Comparison of ENCODE assay signal across 1 cellular context in the genomic region with DNA sequence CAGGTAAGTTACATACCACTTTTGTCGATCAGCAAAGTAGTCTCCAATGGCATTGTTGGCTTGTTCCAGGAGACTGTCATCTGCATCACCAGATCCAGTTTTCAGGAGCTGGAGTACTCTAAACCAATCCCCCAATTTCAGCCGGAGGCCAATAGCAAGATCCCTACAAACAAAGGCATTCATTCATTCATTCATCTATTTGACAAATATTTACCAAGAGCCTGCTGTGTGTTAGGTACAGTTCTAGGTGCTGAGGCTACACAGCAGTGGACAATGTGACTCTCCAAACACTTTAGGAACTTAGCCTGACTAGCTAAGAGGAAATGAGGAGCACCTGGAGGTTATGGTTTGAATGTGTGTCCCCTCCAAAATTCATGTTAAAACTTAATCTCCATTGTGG.
TF ChIP-seq lines count a peak whose summit lies in the region.

No MANE protein-coding gene starts in this region.

TF ChIP-seq in HepG2, 621 proteins besides CTCF, POLR2A, EP300 and RAD21:
- TF ChIP-seq ZNF276 (CRISPR knock-in tag; IDR thresholded peaks at IDR 0.05; ENCODE audit: low read depth) (no peak), NR1H2 (CRISPR knock-in tag; IDR thresholded peaks at IDR 0.05; ENCODE audit: borderline replicate concordance, low read depth) (no peak), SMAD9 (CRISPR knock-in tag; IDR thresholded peaks at IDR 0.05) (no peak), RARA (CRISPR knock-in tag; IDR thresholded peaks at IDR 0.05) (no peak), ZNF326 (CRISPR knock-in tag; IDR thresholded peaks at IDR 0.05; ENCODE audit: borderline replicate concordance) (no peak), ZNF891 (CRISPR knock-in tag; IDR thresholded peaks at IDR 0.05) (no peak), ZNF746 (CRISPR knock-in tag; IDR thresholded peaks at IDR 0.05) (no peak), ZNF644 (CRISPR knock-in tag; IDR thresholded peaks at IDR 0.05; ENCODE audit: low read depth) (0 out of 2 replicates have a peak, but pooled peaks have one; percentile 5), ZNF7 (CRISPR knock-in tag; IDR thresholded peaks at IDR 0.05) (no peak), MAZ (IDR thresholded peaks at IDR 0.05; ENCODE audit: borderline replicate concordance, low read depth, low read length) (no peak), MAZ (CRISPR knock-in tag; IDR thresholded peaks at IDR 0.05; ENCODE audit: low read depth) (no peak), MAFF (IDR thresholded peaks at IDR 0.05; ENCODE audit: low read depth, low read length) (no peak), NFKB2 (CRISPR knock-in tag; IDR thresholded peaks at IDR 0.05; ENCODE audit: borderline replicate concordance) (no peak), ZNF432 (CRISPR knock-in tag; IDR thresholded peaks at IDR 0.05; ENCODE audit: borderline replicate concordance) (no peak), LCORL (IDR thresholded peaks at IDR 0.05) (no peak), LCORL (CRISPR knock-in tag; IDR thresholded peaks at IDR 0.05) (no peak), PLSCR1 (CRISPR knock-in tag; IDR thresholded peaks at IDR 0.05; ENCODE audit: borderline replicate concordance) (no peak), ZNF121 (CRISPR knock-in tag; IDR thresholded peaks at IDR 0.05) (peak; percentile 68; the same call in 1 of the 2 replicates), ZNF782 (CRISPR knock-in tag; IDR thresholded peaks at IDR 0.05; ENCODE audit: borderline replicate concordance) (no peak), HDAC2 (CRISPR knock-in tag; IDR thresholded peaks at IDR 0.05) (0 out of 2 replicates have a peak, but pooled peaks have one; percentile 34), MIER2 (CRISPR knock-in tag; IDR thresholded peaks at IDR 0.05) (no peak), MEF2D (CRISPR knock-in tag; IDR thresholded peaks at IDR 0.05) (no peak), SOX13 (IDR thresholded peaks at IDR 0.05) (no peak), SOX13 (CRISPR knock-in tag; conservative IDR thresholded peaks at IDR 0.05 in 1 of 2, IDR thresholded peaks at IDR 0.05 in 1 of 2) (0 out of 4 replicates have a peak, but pooled peaks of 1 of the 2 experiments have one; percentile 17), DNMT1 (CRISPR knock-in tag; IDR thresholded peaks at IDR 0.05) (no peak), ZNF563 (CRISPR knock-in tag; IDR thresholded peaks at IDR 0.05) (no peak), ZNF24 (IDR thresholded peaks at IDR 0.05) (peak; percentile 71; the same call in 1 of the 2 replicates), CREB1 (IDR thresholded peaks at IDR 0.05) (no peak), CREB1 (CRISPR knock-in tag; IDR thresholded peaks at IDR 0.05) (no peak), ARNTL (CRISPR knock-in tag; IDR thresholded peaks at IDR 0.05) (no peak), HNRNPUL1 (IDR thresholded peaks at IDR 0.05; ENCODE audit: low read depth, low read length) (no peak), E2F1 (CRISPR knock-in tag; IDR thresholded peaks at IDR 0.05) (no peak), ZNF468 (CRISPR knock-in tag; IDR thresholded peaks at IDR 0.05) (no peak)
- TF ChIP-seq, protein P1, sequence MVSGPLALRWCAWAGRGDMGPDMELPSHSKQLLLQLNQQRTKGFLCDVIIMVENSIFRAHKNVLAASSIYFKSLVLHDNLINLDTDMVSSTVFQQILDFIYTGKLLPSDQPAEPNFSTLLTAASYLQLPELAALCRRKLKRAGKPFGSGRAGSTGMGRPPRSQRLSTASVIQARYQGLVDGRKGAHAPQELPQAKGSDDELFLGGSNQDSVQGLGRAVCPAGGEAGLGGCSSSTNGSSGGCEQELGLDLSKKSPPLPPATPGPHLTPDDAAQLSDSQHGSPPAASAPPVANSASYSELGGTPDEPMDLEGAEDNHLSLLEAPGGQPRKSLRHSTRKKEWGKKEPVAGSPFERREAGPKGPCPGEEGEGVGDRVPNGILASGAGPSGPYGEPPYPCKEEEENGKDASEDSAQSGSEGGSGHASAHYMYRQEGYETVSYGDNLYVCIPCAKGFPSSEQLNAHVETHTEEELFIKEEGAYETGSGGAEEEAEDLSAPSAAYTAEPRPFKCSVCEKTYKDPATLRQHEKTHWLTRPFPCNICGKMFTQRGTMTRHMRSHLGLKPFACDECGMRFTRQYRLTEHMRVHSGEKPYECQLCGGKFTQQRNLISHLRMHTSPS (CRISPR knock-in tag; IDR thresholded peaks at IDR 0.05; ENCODE audit: low read depth) = no peak
